In the genomic region with DNA sequence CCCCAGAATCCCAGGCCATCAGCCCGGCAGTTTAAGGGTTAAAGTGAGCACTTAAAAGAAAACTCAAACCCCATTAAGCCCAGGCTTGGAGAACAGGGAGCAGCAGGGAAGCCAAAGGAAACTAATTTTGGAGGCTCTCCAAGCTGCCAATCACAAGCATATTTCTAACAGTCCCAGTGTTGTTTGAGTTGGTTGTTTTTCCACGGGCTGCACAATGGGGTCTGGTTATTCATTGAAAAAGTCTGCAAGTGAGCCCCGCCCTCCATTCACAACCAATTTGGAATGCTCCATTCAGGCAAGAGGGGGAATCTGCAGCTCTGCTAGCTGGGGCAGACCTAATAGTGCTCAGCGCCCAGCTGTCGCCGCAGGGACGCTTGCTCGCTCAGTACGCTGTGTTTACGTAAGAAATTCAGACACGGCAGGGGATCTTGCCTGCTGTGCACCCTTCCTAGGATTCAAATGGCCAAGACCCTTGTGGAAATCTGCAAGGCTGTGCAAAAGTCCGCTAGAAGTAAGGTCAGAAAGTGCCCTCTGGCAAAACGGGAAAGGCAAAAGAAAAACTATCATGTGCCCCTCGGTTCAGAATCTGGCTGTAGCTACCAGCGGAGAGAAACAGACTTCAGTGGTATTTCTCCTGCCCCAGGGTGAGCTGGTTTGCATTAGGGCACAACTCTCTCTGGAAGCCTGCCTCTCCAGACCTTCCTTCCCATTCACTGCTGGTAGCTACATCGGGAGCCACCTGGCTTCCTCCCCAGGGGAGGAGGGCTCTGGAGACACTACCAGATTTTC, we compare ENCODE assay signal across 8 cellular contexts. TPM values are rescaled to one million over a fixed set of nuclear protein-coding genes. Genes with fewer than 3 reads are reported as not detected.
DNase-seq lines count a peak whose midpoint lies in the region; ATAC-seq and TF ChIP-seq lines count a peak whose summit lies in the region.

No MANE protein-coding gene starts in this region.

- peaks cover 52% of the 10 kb centered on the region for H3K4me1 Mint-ChIP-seq in CD14-positive monocyte

- no peak for DNase-seq in CD14-positive monocyte (ENCODE audit: low spot score)
- DNase-seq in LoVo (ENCODE audit: low spot score), result peak; percentile 78
- DNase-seq in SK-MEL-5 (ENCODE audit: low read depth, low spot score), result peak; percentile 100
- DNase-seq in fibroblast of gingiva (ENCODE audit: low read depth), result peak; percentile 77
- DNase-seq in mucosa of gallbladder (ENCODE audit: low spot score), result peak; percentile 88
- peak; percentile 75 for DNase-seq in upper lobe of right lung
- DNase-seq in NCI-H226, result no peak
- DNase-seq in OCI-LY7 (ENCODE audit: low spot score), result no peak

- peaks cover 0 to 1% of the 10 kb centered on the region in 2 donors for H3K36me3 Mint-ChIP-seq in CD14-positive monocyte

- BruUV-seq in OCI-LY7 (replicated peaks; lab: Mats Ljungman, UMichigan), result no TSS peak

- no peaks in the 10 kb centered on the region for H3K36me3 ChIP-seq in upper lobe of right lung
- no peaks in the 10 kb centered on the region for H3K36me3 ChIP-seq in OCI-LY7 (ENCODE audit: insufficient read depth, low read length)

- no peaks in the 10 kb centered on the region for H3K27me3 ChIP-seq in upper lobe of right lung

- CTCF ChIA-PET in OCI-LY7 (lab: Charles Lee; ENCODE audit: unreplicated experiment), result no interaction called here

- H3K27ac ChIP-seq in upper lobe of right lung, result no peak overlapping the region
- no peak overlapping the region for H3K27ac ChIP-seq in OCI-LY7 (ENCODE audit: low read depth, low read length, poor library complexity, severe bottlenecking)

- in situ Hi-C loops in SK-MEL-5 (cut with HindIII; ENCODE audit: low pct_unique_long_range_greater_than_20kb, low sequenced_read_pairs), result no loop called here

- intact Hi-C loops in CD14-positive monocyte (cut with micrococcal nuclease), result no loop called here
- intact Hi-C loops in upper lobe of right lung (cut with DNase I), result no loop called here
- intact Hi-C loops in OCI-LY7 (cut with micrococcal nuclease; ENCODE audit: unreplicated experiment), result no loop called here

- TF ChIP-seq CTCF in CD14-positive monocyte (IDR thresholded peaks at IDR 0.05), result no peak
- TF ChIP-seq CTCF in upper lobe of right lung (IDR thresholded peaks at IDR 0.05), result no peak
- no peak for TF ChIP-seq CTCF in OCI-LY7 (conservative IDR thresholded peaks at IDR 0.05; ENCODE audit: low read length)

- peaks cover 0 to 3% (median 0%) of the 10 kb centered on the region in 7 donors for H3K9me3 Mint-ChIP-seq in CD14-positive monocyte

- peaks cover 38% of the 10 kb centered on the region for H3K4me1 ChIP-seq in upper lobe of right lung
- no peaks in the 10 kb centered on the region for H3K4me1 ChIP-seq in OCI-LY7 (ENCODE audit: insufficient read depth, low read length, poor library complexity, severe bottlenecking)

- peak overlapping the region in 2 of 7 donors; percentile 27 to 63 for H3K27ac Mint-ChIP-seq in CD14-positive monocyte

- H3K4me3 Mint-ChIP-seq in CD14-positive monocyte, result peak overlapping the region; percentile 65 to 91

- H3K4me2 ChIP-seq in OCI-LY7 (ENCODE audit: low read length), result no peak overlapping the region

- H2AFZ ChIP-seq in OCI-LY7 (ENCODE audit: low read length), result no peak overlapping the region

- ATAC-seq in upper lobe of right lung, result peak; percentile 84

- H3K4me3 ChIP-seq in upper lobe of right lung, result peak overlapping the region; percentile 39
- no peak overlapping the region for H3K4me3 ChIP-seq in OCI-LY7 (ENCODE audit: low read depth, low read length, poor library complexity, severe bottlenecking)

- H4K20me1 ChIP-seq in OCI-LY7 (ENCODE audit: insufficient read depth, low read length), result no peaks in the 10 kb centered on the region

- H3K9me3 ChIP-seq in upper lobe of right lung, result no peaks in the 10 kb centered on the region
- no peaks in the 10 kb centered on the region for H3K9me3 ChIP-seq in OCI-LY7 (ENCODE audit: low read length)

- no peaks in the 10 kb centered on the region for H3K9me2 ChIP-seq in OCI-LY7 (ENCODE audit: insufficient read depth, low read length)

- H3K79me2 ChIP-seq in OCI-LY7 (ENCODE audit: insufficient read depth, low read depth, low read length), result no peaks in the 10 kb centered on the region

- POLR2A ChIA-PET in OCI-LY7 (lab: Charles Lee), result interaction anchor here (0.8 kb wide), 1 partner anchor 10 kb away, joined by 3 read pairs; no protein-coding TSS in a partner anchor

- peaks cover 25 to 34% (median 27%) of the 10 kb centered on the region in 3 donors for H3K27me3 Mint-ChIP-seq in CD14-positive monocyte (ENCODE audit: low read depth in 3 of 3)

RNA-seq across cellular contexts. Expression of gene ETV5, which starts 11.0 kb away (rescaled TPM):
- polyA plus RNA-seq in CD14-positive monocyte, result 1 to 10 TPM in 1 of 2 donors, under 1 TPM in 1; 0.07 to 1.2 TPM
- total RNA-seq in SK-MEL-5 (2014; rRNA removed; shearing (Covaris generic)), result 167 and 177 TPM in 2 replicates
- 125 and 153 TPM in 2 replicates for polyA plus RNA-seq in SK-MEL-5 (2015; cell fraction: cytosol; rRNA removed)
- polyA plus RNA-seq in SK-MEL-5 (2015; cell fraction: nucleus; rRNA removed), result 53.2 and 86.5 TPM in 2 replicates
- 23.4 TPM for total RNA-seq in mucosa of gallbladder
- total RNA-seq in upper lobe of right lung, result 56.3 TPM
- total RNA-seq in OCI-LY7 (2014; rRNA removed; shearing (Covaris generic)), result 0.85 TPM in 1 of 2 replicates, not detected in the other
- 1.1 and 1.2 TPM in 2 replicates for total RNA-seq in OCI-LY7 (2022)

Comparison
In these comparisons a context has a peak if more than half of its experiments do, and no peak if none do; other contexts are left out.
1. DNase-seq: peak in LoVo (single experiment), SK-MEL-5 (single experiment), fibroblast of gingiva (single experiment), mucosa of gallbladder (single experiment) and upper lobe of right lung (single experiment); none in CD14-positive monocyte (single experiment), NCI-H226 (single experiment) and OCI-LY7 (single experiment).
2. RNA of gene ETV5, which starts 11.0 kb away (total RNA-seq): 167 to 177 TPM in SK-MEL-5, 56.3 TPM in upper lobe of right lung (single experiment) and 23.4 TPM in mucosa of gallbladder (single experiment); 0.85 to 1.2 TPM in OCI-LY7; every median in the first group is over 10 times any median in the second.